In genomic region chr14:102626530-102626929, GRCh38 we compare ENCODE assay signal across 1 cellular context.
TF ChIP-seq lines count a peak whose summit lies in the region.

No MANE protein-coding gene starts in this region.

TF ChIP-seq in GM23338, 12 proteins besides CTCF, POLR2A, EP300 and RAD21 (continued from another document):
- TF ChIP-seq ZNF462 (CRISPR knock-in tag; IDR thresholded peaks at IDR 0.05) (no peak), POLR2AphosphoS5 (IDR thresholded peaks at IDR 0.05; ENCODE audit: low read depth) (no peak), ZNF114 (CRISPR knock-in tag; IDR thresholded peaks at IDR 0.05) (no peak), STAT1 (IDR thresholded peaks at IDR 0.05; ENCODE audit: unreplicated experiment) (no peak)
